ENCODE assay signal across 1 cellular context in genomic region chr22:42317691-42318547, GRCh38.
TF ChIP-seq lines count a peak whose summit lies in the region.

No MANE protein-coding gene starts in this region.

TF ChIP-seq in GM23338, 12 proteins besides CTCF, POLR2A, EP300 and RAD21 (continued from another document):
- TF ChIP-seq ZNF462 (CRISPR knock-in tag; IDR thresholded peaks at IDR 0.05) (no peak), CREB1 (CRISPR knock-in tag; IDR thresholded peaks at IDR 0.05; ENCODE audit: low read depth) (no peak)
